9 cellular contexts compared by ENCODE assay signal in the genomic region with DNA sequence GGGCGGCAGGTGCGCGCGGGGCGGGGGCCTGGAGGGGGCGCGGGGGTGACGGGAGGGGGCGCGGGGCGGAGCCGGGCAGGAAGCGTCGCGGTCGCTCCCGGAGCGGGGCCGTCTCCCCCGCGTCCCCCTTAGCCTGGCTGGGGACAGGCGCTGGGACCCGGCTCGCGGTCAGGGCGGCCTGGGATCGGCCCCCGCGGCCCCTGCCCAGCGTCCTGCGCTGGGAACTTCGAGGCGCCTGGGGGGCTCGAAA.
DNase-seq lines count a peak whose midpoint lies in the region; ATAC-seq and TF ChIP-seq lines count a peak whose summit lies in the region.
"Had no signal": no experiment of that assay in that cellular context is flagged by ENCODE, and none has a peak within 500 bp of the region (broad histone marks: within the 10 kb centered on the region; RNA-seq: fewer than 3 reads in every experiment).

No MANE protein-coding gene starts in this region.

- no TSS peak for BruUV-seq in PC-9 (replicated peaks; lab: Mats Ljungman, UMichigan)

- 0% methylated on average over 3 of the region's 34 CpGs for WGBS in hepatocyte (ENCODE audit: low lambda C conversion rate, missing lambda C conversion rate)

- no peaks in the 10 kb centered on the region for H3K9me3 ChIP-seq in PC-9 (ENCODE audit: insufficient read depth, low read depth)
- no peaks in the 10 kb centered on the region for H3K9me3 ChIP-seq in hepatocyte (ENCODE audit: low read depth)
- H3K9me3 ChIP-seq in gastrocnemius medialis, result no peaks in the 10 kb centered on the region

- TF ChIP-seq POLR2A in gastrocnemius medialis (IDR thresholded peaks at IDR 0.05), result no peak

- POLR2A ChIA-PET in PC-9 (lab: Charles Lee; ENCODE audit: unreplicated experiment), result interaction anchor here (0.5 to 0.6 kb wide), 2 partner anchors 284 to 437 kb away, joined by 6 to 12 read pairs; no protein-coding TSS in a partner anchor

- H3K4me1 ChIP-seq in PC-9 (replicated peaks; ENCODE audit: insufficient read depth), result no peaks in the 10 kb centered on the region; the same call in 1 of the 2 replicates
- peaks cover 24% of the 10 kb centered on the region for H3K4me1 ChIP-seq in hepatocyte (ENCODE audit: insufficient read depth)
- peaks cover 0 to 12% of the 10 kb centered on the region in 2 donors for H3K4me1 ChIP-seq in gastrocnemius medialis

- in situ Hi-C loops in gastrocnemius medialis (cut with MboI; ENCODE audit: low sequenced_read_pairs in 4 of 4), result no loop called here

- H3K36me3 ChIP-seq in GM06990 (ENCODE audit: control insufficient read depth, insufficient read depth, low read length) (no peaks in the 10 kb centered on the region), PC-9 (ENCODE audit: low read depth) (no peaks in the 10 kb centered on the region), hepatocyte (replicated peaks; ENCODE audit: insufficient read depth, low read depth) (no peaks in the 10 kb centered on the region), gastrocnemius medialis (no peaks in the 10 kb centered on the region)

- H3K4me3 ChIP-seq in GM06990 (replicated peaks; ENCODE audit: low read depth, low read length) (peak overlapping the region; percentile 28), PC-9 (peak overlapping the region; percentile 36; the same call in 1 of the 2 replicates), hepatocyte (peak overlapping the region; percentile 61), gastrocnemius medialis (peak overlapping the region; percentile 30 to 45 (median 40))

- H2AFZ ChIP-seq in PC-9, result no peak overlapping the region
- H2AFZ ChIP-seq in hepatocyte, result no peak overlapping the region

- no peak overlapping the region for H3K27ac ChIP-seq in PC-9
- peak overlapping the region; percentile 37 for H3K27ac ChIP-seq in hepatocyte
- H3K27ac ChIP-seq in gastrocnemius medialis, result no peak overlapping the region

- TF ChIP-seq CTCF in GM06990 (IDR thresholded peaks at IDR 0.05; ENCODE audit: insufficient read depth, low read length, poor library complexity, severe bottlenecking) (no peak), PC-9 (conservative IDR thresholded peaks at IDR 0.05) (no peak), hepatocyte (IDR thresholded peaks at IDR 0.05; ENCODE audit: poor library complexity) (no peak), gastrocnemius medialis (IDR thresholded peaks at IDR 0.05 in 4 of 5, conservative IDR thresholded peaks at IDR 0.05 in 1 of 5) (no peak)

- H3K79me2 ChIP-seq in PC-9 (ENCODE audit: low read depth) (no peaks in the 10 kb centered on the region), hepatocyte (no peaks in the 10 kb centered on the region)

- H3K4me2 ChIP-seq in PC-9 (peak overlapping the region; percentile 66; the same call in 1 of the 2 replicates), hepatocyte (peak overlapping the region; percentile 99)

- ATAC-seq in gastrocnemius medialis, result no peak

- H4K20me1 ChIP-seq in PC-9 (ENCODE audit: insufficient read depth) (no peaks in the 10 kb centered on the region), hepatocyte (ENCODE audit: insufficient read depth, poor library complexity, severe bottlenecking) (no peaks in the 10 kb centered on the region)

- H3K27me3 ChIP-seq in GM06990 (replicated peaks; ENCODE audit: control insufficient read depth, insufficient read depth, low read length), result no peaks in the 10 kb centered on the region
- H3K27me3 ChIP-seq in PC-9 (ENCODE audit: insufficient read depth, low read depth), result peaks cover 91% of the 10 kb centered on the region
- H3K27me3 ChIP-seq in hepatocyte, result no peaks in the 10 kb centered on the region
- peaks cover 16 to 47% (median 35%) of the 10 kb centered on the region in 3 donors for H3K27me3 ChIP-seq in gastrocnemius medialis

- DNase-seq in GM06990 (ENCODE audit: extremely low read depth, insufficient read length) (no peak), PC-9 (no peak), hepatocyte (ENCODE audit: low spot score) (no peak), gastrocnemius medialis (no peak), DMS53 (lab: John Stamatoyannopoulos, UW) (no peak), NCI-H226 (no peak), iPS-NIHi11 (ENCODE audit: low spot score) (no peak)
- DNase-seq in NK-92 treated with Interleukin-12 subunit alpha and Interleukin-12 subunit beta, amount 100 ng/mL, for 24 hours (lab: John Stamatoyannopoulos, UW), result no peak
- DNase-seq: NCI-H1048 had no signal

- no peaks in the 10 kb centered on the region for H3F3A ChIP-seq in PC-9 (ENCODE audit: insufficient read depth, low read depth)

- H3K9me2 ChIP-seq in PC-9 (ENCODE audit: insufficient read depth) (no peaks in the 10 kb centered on the region), hepatocyte (replicated peaks; ENCODE audit: insufficient read depth) (no peaks in the 10 kb centered on the region)

- CTCF ChIA-PET in PC-9 (lab: Charles Lee), result interaction anchor here (0.6 kb wide), 1 partner anchor 9 kb away, joined by 3 read pairs; no protein-coding TSS in a partner anchor

- intact Hi-C loops in PC-9 (cut with micrococcal nuclease; ENCODE audit: unreplicated experiment) (no loop called here), gastrocnemius medialis (cut with DNase I; ENCODE audit: low total_unique reads) (no loop called here)
